8 cellular contexts compared by ENCODE assay signal in genomic region chr6:105601541-105602174, GRCh38.
DNase-seq lines count a peak whose midpoint lies in the region; ATAC-seq and TF ChIP-seq lines count a peak whose summit lies in the region.

No MANE protein-coding gene starts in this region.

- H3K9ac ChIP-seq in duodenal mucosa (ENCODE audit: low read depth in 1 of 2, low read length in 2 of 2) (no peak overlapping the region), neuronal stem cell (ENCODE audit: low read depth, low read length, poor library complexity) (no peak overlapping the region)

- no peak overlapping the region for H2BK120ac ChIP-seq in neuronal stem cell (ENCODE audit: low read depth, low read length)

- peak overlapping the region; percentile 98 for H3K27ac ChIP-seq in SJSA1
- H3K27ac ChIP-seq in duodenal mucosa (ENCODE audit: low read depth, low read length) = peak overlapping the region; percentile 54
- no peak overlapping the region for H3K27ac ChIP-seq in neuronal stem cell (replicated peaks; ENCODE audit: low read length)
- H3K27ac ChIP-seq in vagina = peak overlapping the region; percentile 78

- H3K9me3 ChIP-seq in SJSA1 (replicated peaks) (no peaks in the 10 kb centered on the region), duodenal mucosa (ENCODE audit: control insufficient read depth in 1 of 2, low read length in 2 of 2) (no peaks in the 10 kb centered on the region), neuronal stem cell (replicated peaks in 1 of 2; ENCODE audit: control insufficient read depth in 2 of 2, insufficient read depth in 1 of 2, low read depth in 1 of 2, low read length in 2 of 2) (no peaks in the 10 kb centered on the region), vagina (no peaks in the 10 kb centered on the region)

- no peak overlapping the region for H3K4ac ChIP-seq in neuronal stem cell (ENCODE audit: low read length)

- peak overlapping the region; percentile 60 for H2AFZ ChIP-seq in neuronal stem cell (ENCODE audit: low read length)

- no CpG with 5 or more reads among the region's 6 CpGs for WGBS in neuronal stem cell (ENCODE audit: extremely low coverage in 2 of 2, insufficient read length in 2 of 2, insufficient replicate concordance in 1 of 2), 2 donors

- H3K79me1 ChIP-seq in neuronal stem cell (ENCODE audit: low read depth, low read length) = no peaks in the 10 kb centered on the region

- TF ChIP-seq CTCF in vagina (IDR thresholded peaks at IDR 0.05) = no peak

- no peak for TF ChIP-seq POLR2A in vagina (IDR thresholded peaks at IDR 0.05)

- H2BK15ac ChIP-seq in neuronal stem cell (ENCODE audit: low read length) = no peak overlapping the region

- no peak overlapping the region for H2BK5ac ChIP-seq in neuronal stem cell (ENCODE audit: low read length)

- no peak overlapping the region for H2AK5ac ChIP-seq in neuronal stem cell (ENCODE audit: low read depth, low read length)

- H3K27me3 ChIP-seq in SJSA1 (replicated peaks) (no peaks in the 10 kb centered on the region), duodenal mucosa (ENCODE audit: control insufficient read depth in 1 of 2, insufficient read depth in 2 of 2, low read length in 2 of 2) (no peaks in the 10 kb centered on the region), neuronal stem cell (ENCODE audit: control insufficient read depth in 3 of 3, insufficient read depth in 3 of 3, low read depth in 1 of 3, low read length in 3 of 3) (no peaks in the 10 kb centered on the region), vagina (no peaks in the 10 kb centered on the region)

- no peak overlapping the region for H4K8ac ChIP-seq in neuronal stem cell (ENCODE audit: low read depth, low read length)

- DNase-seq in ACHN (peak; percentile 60), SJSA1 (ENCODE audit: low read depth in 1 of 2, low spot score in 2 of 2) (peak; percentile 92 to 93), neuronal stem cell (ENCODE audit: low spot score) (no peak), vagina (ENCODE audit: extremely low spot score in 2 of 2) (peak in 1 of 2 donors; percentile 96), NCI-H2171 (lab: John Stamatoyannopoulos, UW) (no peak)

- ATAC-seq in GM18907 (IDR thresholded peaks at IDR 0.05; ENCODE audit: unreplicated experiment) (peak; percentile 87), HG03060 (IDR thresholded peaks at IDR 0.05; ENCODE audit: low read depth, unreplicated experiment) (peak; percentile 69)

- H2BK12ac ChIP-seq in neuronal stem cell (ENCODE audit: low read length) = no peak overlapping the region

- no peak overlapping the region for H3K4me2 ChIP-seq in neuronal stem cell (ENCODE audit: insufficient read depth, low read length, poor library complexity, severe bottlenecking)

- H3K36me3 ChIP-seq in SJSA1 (no peaks in the 10 kb centered on the region), duodenal mucosa (ENCODE audit: control insufficient read depth in 1 of 2, insufficient read depth in 2 of 2, low read length in 2 of 2) (no peaks in the 10 kb centered on the region), neuronal stem cell (replicated peaks in 1 of 2; ENCODE audit: control insufficient read depth in 2 of 2, insufficient read depth in 2 of 2, low read length in 2 of 2) (no peaks in the 10 kb centered on the region), vagina (no peaks in the 10 kb centered on the region)

- H3K4me1 ChIP-seq in SJSA1 (replicated peaks) = peaks cover 45% of the 10 kb centered on the region
- peaks cover 9 to 28% of the 10 kb centered on the region in 2 donors for H3K4me1 ChIP-seq in duodenal mucosa (ENCODE audit: control insufficient read depth in 1 of 2, insufficient read depth in 2 of 2, low read length in 2 of 2)
- no peaks in the 10 kb centered on the region for H3K4me1 ChIP-seq in neuronal stem cell (ENCODE audit: control insufficient read depth in 2 of 2, insufficient read depth in 1 of 2, low read depth in 1 of 2, low read length in 2 of 2)
- H3K4me1 ChIP-seq in vagina = peaks cover 49% of the 10 kb centered on the region

- no peak overlapping the region for H4K91ac ChIP-seq in neuronal stem cell (ENCODE audit: low read depth, low read length, poor library complexity)

- intact Hi-C loops in vagina (cut with DNase I) = no loop called here

- H3K4me3 ChIP-seq in SJSA1 (no peak overlapping the region), duodenal mucosa (ENCODE audit: low read depth in 1 of 2, low read length in 2 of 2) (peak overlapping the region; percentile 52 to 54), neuronal stem cell (ENCODE audit: low read length in 2 of 2) (no peak overlapping the region), vagina (peak overlapping the region; percentile 1 to 10)

- in situ Hi-C loops in ACHN (cut with HindIII; ENCODE audit: low pct_ligation_motif_present, low pct_unique_long_range_greater_than_20kb, low sequenced_read_pairs) = no loop called here

- no peak overlapping the region for H3K14ac ChIP-seq in neuronal stem cell (ENCODE audit: low read length)

- no peak overlapping the region for H3K18ac ChIP-seq in neuronal stem cell (ENCODE audit: low read length)

- H3K23ac ChIP-seq in neuronal stem cell (ENCODE audit: low read depth, low read length, poor library complexity) = no peak overlapping the region

Comparison
In these comparisons a context has a peak if more than half of its experiments do, and no peak if none do; other contexts are left out.
1. DNase-seq: peak in ACHN (single experiment) and SJSA1 (2 of 2); none in neuronal stem cell (single experiment) and NCI-H2171 (single experiment).
2. H3K4me3 ChIP-seq: peak in duodenal mucosa (2 of 2) and vagina (2 of 2); none in SJSA1 (single experiment) and neuronal stem cell (0 of 2).